16 cellular contexts compared by ENCODE assay signal in the genomic region with DNA sequence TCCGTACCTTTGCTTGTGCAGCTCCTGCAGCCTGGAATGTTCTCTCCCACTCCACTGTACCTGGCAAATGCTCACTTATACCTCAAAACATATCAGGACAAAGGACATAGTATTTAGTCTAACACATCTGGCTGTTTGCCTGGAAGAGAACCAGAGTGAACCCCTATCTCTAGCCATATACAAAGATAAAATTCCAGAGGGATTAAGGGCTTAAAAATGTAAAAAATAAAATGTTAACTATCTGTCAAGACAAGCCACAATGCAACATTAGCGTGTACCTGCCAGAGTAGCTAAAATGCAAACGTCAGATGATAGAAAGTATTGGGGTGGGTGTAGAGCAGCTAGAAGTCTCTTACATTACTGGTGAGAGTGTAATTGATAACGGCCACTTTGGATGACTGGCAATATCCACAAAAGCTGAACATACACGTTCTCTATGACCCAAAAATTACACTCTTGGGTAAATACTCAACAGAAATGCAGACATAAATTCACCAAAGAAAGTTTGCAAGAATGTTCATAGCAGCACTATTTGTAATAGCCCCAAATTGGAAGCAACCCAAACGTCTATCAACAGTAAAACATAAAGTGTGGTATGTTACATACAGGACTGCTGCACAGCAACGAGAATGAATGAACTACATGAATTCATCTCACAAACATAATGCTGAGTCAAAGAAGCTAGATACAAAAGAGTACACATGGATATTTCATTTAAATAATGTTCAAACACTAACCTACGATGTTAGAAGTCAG.
"Had no signal": no experiment of that assay in that cellular context is flagged by ENCODE, and none has a peak within 500 bp of the region (broad histone marks: within the 10 kb centered on the region; RNA-seq: fewer than 3 reads in every experiment).

No MANE protein-coding gene starts in this region.

- H3K27ac ChIP-seq: dorsolateral prefrontal cortex, hepatocyte, ovary, right atrium auricular region, tibial artery, upper lobe of left lung, uterus had no signal

- H3K36me3 ChIP-seq: ovary, right atrium auricular region, tibial artery, upper lobe of left lung, uterus had no signal

- H3K9me3 ChIP-seq: ovary, right atrium auricular region, tibial artery, upper lobe of left lung, uterus had no signal

- H3K27me3 ChIP-seq: dorsolateral prefrontal cortex, hepatocyte, ovary, tibial artery, upper lobe of left lung, uterus had no signal

- ATAC-seq: natural killer cell; stimulated activated memory B cell treated with anti-CD40 and anti-IgM and Interleukin-4, amounts not matched to agents 10 μg/mL and 1 μg/mL and 100 μg/mL, for 72 hours had no signal

- DNase-seq: cortex of kidney; dorsolateral prefrontal cortex; effector CD8-positive, alpha-beta T cell; foreskin melanocyte; head of caudate nucleus; mammary epithelial cell; natural killer cell; ovary; stimulated activated CD4-positive, alpha-beta T cell treated with anti-CD3 and anti-CD28 coated beads, Interleukin-4, amount 100 ng/mL, for 24 hours; tibial artery; upper lobe of left lung; uterus had no signal

- H3K4me1 ChIP-seq: uterus had no signal

- H3K4me3 ChIP-seq: dorsolateral prefrontal cortex, hepatocyte, ovary, right atrium auricular region, smooth muscle cell, tibial artery, upper lobe of left lung, uterus had no signal
